8 cellular contexts compared by ENCODE assay signal in the genomic region with DNA sequence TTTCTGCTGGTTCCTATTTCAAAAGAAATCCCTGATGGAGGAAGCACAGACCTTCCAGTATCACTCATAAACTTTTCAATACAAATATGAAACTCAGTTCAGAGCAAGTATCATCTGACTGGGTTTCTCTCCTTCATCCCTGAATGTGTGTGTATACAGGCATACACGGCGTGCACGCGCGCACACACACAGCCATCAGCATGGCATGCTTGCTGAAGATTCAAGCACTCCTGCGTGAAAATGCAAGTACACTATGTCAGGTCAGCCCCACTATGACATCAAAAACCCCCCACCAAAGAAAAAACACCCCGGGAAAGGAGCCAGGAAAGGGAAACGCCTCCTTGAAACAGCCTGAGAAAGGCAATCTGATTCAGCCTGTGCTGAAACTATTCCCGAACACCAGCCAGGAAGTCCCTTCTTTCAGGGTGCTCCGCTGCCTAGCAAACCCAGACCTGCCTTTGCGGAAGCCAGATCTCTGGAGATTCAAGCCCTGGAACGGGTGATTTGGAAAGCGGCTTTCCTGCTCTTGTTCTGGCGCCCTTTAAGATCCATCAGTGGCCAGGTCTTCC. TPM values are rescaled to one million over a fixed set of nuclear protein-coding genes. Genes with fewer than 3 reads are reported as not detected.
A peak's percentile ranks its signal among the peaks of the same experiment; 100 is the strongest.
DNase-seq lines count a peak whose midpoint lies in the region; ATAC-seq and TF ChIP-seq lines count a peak whose summit lies in the region.

No MANE protein-coding gene starts in this region.

- WGBS in GM23248 (ENCODE audit: low coverage in 1 of 2, low lambda C conversion rate in 2 of 2, missing lambda C conversion rate in 2 of 2), 2 experiments, result 7 to 10% methylated on average over 14 of the region's 14 CpGs
- 4 to 11% methylated on average over 14 of the region's 14 CpGs for WGBS in esophagus squamous epithelium, 2 donors

- ATAC-seq in GM21528 (IDR thresholded peaks at IDR 0.05; ENCODE audit: low FRiP score, unreplicated experiment), result no peak

- H3K27me3 ChIP-seq in GM06990 (replicated peaks; ENCODE audit: control insufficient read depth, insufficient read depth, low read length) (no peaks in the 10 kb centered on the region), GM23248 (replicated peaks; ENCODE audit: insufficient read depth) (no peaks in the 10 kb centered on the region), esophagus squamous epithelium (no peaks in the 10 kb centered on the region), mucosa of stomach (ENCODE audit: control insufficient read depth, insufficient read depth, low read length) (no peaks in the 10 kb centered on the region), SJCRH30 (peaks cover 5% of the 10 kb centered on the region; the same call in 1 of the 2 replicates)

- H3K36me3 ChIP-seq in GM06990 (ENCODE audit: control insufficient read depth, insufficient read depth, low read length) (no peaks in the 10 kb centered on the region), GM23248 (ENCODE audit: low read depth) (no peaks in the 10 kb centered on the region), esophagus squamous epithelium (no peaks in the 10 kb centered on the region), mucosa of stomach (ENCODE audit: control insufficient read depth, insufficient read depth, low read length) (no peaks in the 10 kb centered on the region), SJCRH30 (no peaks in the 10 kb centered on the region)

- H3K9ac ChIP-seq in GM23248 (peak overlapping the region; percentile 60), mucosa of stomach (ENCODE audit: low read length) (peak overlapping the region; percentile 65)

- TF ChIP-seq CTCF in GM06990 (IDR thresholded peaks at IDR 0.05; ENCODE audit: insufficient read depth, low read length, poor library complexity, severe bottlenecking), result no peak
- TF ChIP-seq CTCF in esophagus squamous epithelium (IDR thresholded peaks at IDR 0.05), result no peak

- H3K9me3 ChIP-seq in GM23248 (ENCODE audit: low read depth) (no peaks in the 10 kb centered on the region), esophagus squamous epithelium (no peaks in the 10 kb centered on the region), mucosa of stomach (ENCODE audit: control insufficient read depth, low read length) (no peaks in the 10 kb centered on the region), SJCRH30 (replicated peaks) (peaks cover 2% of the 10 kb centered on the region; the same call in 1 of the 2 replicates)

- H3K4me2 ChIP-seq in GM23248 (ENCODE audit: unreplicated experiment), result peak overlapping the region; percentile 99

- DNase-seq in GM06990 (ENCODE audit: extremely low read depth, insufficient read length), result no peak
- peak; percentile 63 for DNase-seq in GM23248
- DNase-seq in SHP77 treated with DMSO at 0.1 percent for 48 hours (lab: John Stamatoyannopoulos, UW), result peak; percentile 33
- no peak for DNase-seq in esophagus squamous epithelium (lab: John Stamatoyannopoulos, UW)
- DNase-seq in GDM1 (lab: John Stamatoyannopoulos, UW), result no peak
- no peak for DNase-seq in SJCRH30

- peak overlapping the region; percentile 96 for H2AFZ ChIP-seq in GM23248

- peaks cover 31% of the 10 kb centered on the region for H3F3A ChIP-seq in GM23248 (ENCODE audit: insufficient read depth)

- in situ Hi-C loops in GM23248 (cut with MboI), result loop anchor here (25.0 kb wide), 2 partner anchors 98 to 398 kb away; no protein-coding TSS in a partner anchor

- no peaks in the 10 kb centered on the region for H3K79me2 ChIP-seq in GM23248 (ENCODE audit: insufficient read depth)

- no peak for TF ChIP-seq POLR2A in esophagus squamous epithelium (IDR thresholded peaks at IDR 0.05)

- intact Hi-C loops in esophagus squamous epithelium (cut with DNase I), result no loop called here

- peak overlapping the region; percentile 55 for H3K4me3 ChIP-seq in GM06990 (replicated peaks; ENCODE audit: low read depth, low read length)
- H3K4me3 ChIP-seq in GM23248, result peak overlapping the region; percentile 75
- peak overlapping the region; percentile 26 to 63 (median 42) for H3K4me3 ChIP-seq in esophagus squamous epithelium
- peak overlapping the region; percentile 82 for H3K4me3 ChIP-seq in mucosa of stomach (ENCODE audit: low read length)
- no peak overlapping the region for H3K4me3 ChIP-seq in SJCRH30

- H4K20me1 ChIP-seq in GM23248 (ENCODE audit: insufficient read depth), result no peaks in the 10 kb centered on the region

- H3K4me1 ChIP-seq in GM23248 (ENCODE audit: insufficient read depth) (peaks cover 26% of the 10 kb centered on the region), esophagus squamous epithelium (peaks cover 16 to 45% (median 16%) of the 10 kb centered on the region in 3 donors), mucosa of stomach (ENCODE audit: control insufficient read depth, insufficient read depth, low read length) (peaks cover 31% of the 10 kb centered on the region), SJCRH30 (no peaks in the 10 kb centered on the region)

- H3K9me2 ChIP-seq in GM23248 (ENCODE audit: insufficient read depth), result no peaks in the 10 kb centered on the region

- H3K27ac ChIP-seq in GM23248 (peak overlapping the region; percentile 49), esophagus squamous epithelium (peak overlapping the region; percentile 70 to 82 (median 76)), SJCRH30 (no peak overlapping the region)

RNA-seq across cellular contexts. Expression of a gene that starts 0.8 kb away (rescaled TPM):
- 0.51 and 1.3 TPM in 2 replicates for total RNA-seq in GM23248 (2014; rRNA removed; shearing (Covaris generic))
- polyA plus RNA-seq in GM23248 (2016; fragmentation: Nextera tagmentation; extraction: Ambion mirVana), result 1.1 and 1.7 TPM in 2 replicates
- 1 to 10 TPM; 1.7 to 3.8 (median 3.1) TPM for total RNA-seq in esophagus squamous epithelium
- 0.03 TPM in 1 of 2 replicates, not detected in the other for total RNA-seq in SJCRH30 (2014; rRNA removed; shearing (Covaris generic))

RNA-seq across cellular contexts. Expression of a gene that starts 19.1 kb away (rescaled TPM):
- total RNA-seq in GM23248 (2014; rRNA removed; shearing (Covaris generic)), result 12.2 and 15.0 TPM in 2 replicates
- polyA plus RNA-seq in GM23248 (2016; fragmentation: Nextera tagmentation; extraction: Ambion mirVana), result 5.2 and 5.4 TPM in 2 replicates
- total RNA-seq in esophagus squamous epithelium, result 10 to 100 TPM in 2 of 4 donors, 1 to 10 TPM in 2; 8.4 to 13.7 (median 9.4) TPM
- 34.9 and 36.3 TPM in 2 replicates for total RNA-seq in SJCRH30 (2014; rRNA removed; shearing (Covaris generic))

Comparison
In these comparisons a context has a peak if more than half of its experiments do, and no peak if none do; other contexts are left out.
1. DNase-seq: peak in GM23248 (single experiment) and SHP77 treated with DMSO at 0.1 percent for 48 hours (single experiment); none in GM06990 (single experiment), esophagus squamous epithelium (single experiment), GDM1 (single experiment) and SJCRH30 (0 of 2).